Comparison of ENCODE assay signal across 1 cellular context in the genomic region with DNA sequence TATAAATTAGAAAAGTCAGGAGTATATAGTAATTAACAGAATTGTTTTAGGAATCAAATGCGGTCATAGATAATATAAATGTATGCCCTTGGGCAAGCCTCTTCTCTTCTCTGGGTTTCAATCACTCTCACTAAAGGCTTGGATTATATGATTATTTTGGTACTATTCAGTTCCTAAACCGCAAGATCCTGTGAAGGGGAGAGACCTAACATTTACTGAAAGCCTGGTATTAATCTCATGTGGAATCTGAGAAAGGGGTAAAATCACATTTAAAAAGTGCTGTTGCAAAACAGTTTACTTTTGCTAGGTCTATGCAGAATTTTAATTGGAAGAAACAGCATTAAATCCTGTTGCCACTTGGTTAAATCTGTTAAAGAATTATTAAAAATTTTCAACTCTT.
TF ChIP-seq lines count a peak whose summit lies in the region.

No MANE protein-coding gene starts in this region.

TF ChIP-seq in A549, 52 proteins besides CTCF, POLR2A, EP300 and RAD21:
- TF ChIP-seq MYC (IDR thresholded peaks at IDR 0.05; ENCODE audit: borderline replicate concordance, low read length) (no peak), SMC3 (IDR thresholded peaks at IDR 0.05) (no peak), FOXS1 (CRISPR knock-in tag; IDR thresholded peaks at IDR 0.05) (no peak), CHD2 (IDR thresholded peaks at IDR 0.05; ENCODE audit: low read length, partially characterized antibody) (no peak), KDM5A (IDR thresholded peaks at IDR 0.05) (no peak), MAZ (IDR thresholded peaks at IDR 0.05; ENCODE audit: borderline replicate concordance, low read depth, low read length) (no peak)
- TF ChIP-seq, protein P1, sequence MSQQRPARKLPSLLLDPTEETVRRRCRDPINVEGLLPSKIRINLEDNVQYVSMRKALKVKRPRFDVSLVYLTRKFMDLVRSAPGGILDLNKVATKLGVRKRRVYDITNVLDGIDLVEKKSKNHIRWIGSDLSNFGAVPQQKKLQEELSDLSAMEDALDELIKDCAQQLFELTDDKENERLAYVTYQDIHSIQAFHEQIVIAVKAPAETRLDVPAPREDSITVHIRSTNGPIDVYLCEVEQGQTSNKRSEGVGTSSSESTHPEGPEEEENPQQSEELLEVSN (IDR thresholded peaks at IDR 0.05; ENCODE audit: borderline replicate concordance, low read depth) = no peak
